ENCODE assay signal across 1 cellular context in the genomic region with DNA sequence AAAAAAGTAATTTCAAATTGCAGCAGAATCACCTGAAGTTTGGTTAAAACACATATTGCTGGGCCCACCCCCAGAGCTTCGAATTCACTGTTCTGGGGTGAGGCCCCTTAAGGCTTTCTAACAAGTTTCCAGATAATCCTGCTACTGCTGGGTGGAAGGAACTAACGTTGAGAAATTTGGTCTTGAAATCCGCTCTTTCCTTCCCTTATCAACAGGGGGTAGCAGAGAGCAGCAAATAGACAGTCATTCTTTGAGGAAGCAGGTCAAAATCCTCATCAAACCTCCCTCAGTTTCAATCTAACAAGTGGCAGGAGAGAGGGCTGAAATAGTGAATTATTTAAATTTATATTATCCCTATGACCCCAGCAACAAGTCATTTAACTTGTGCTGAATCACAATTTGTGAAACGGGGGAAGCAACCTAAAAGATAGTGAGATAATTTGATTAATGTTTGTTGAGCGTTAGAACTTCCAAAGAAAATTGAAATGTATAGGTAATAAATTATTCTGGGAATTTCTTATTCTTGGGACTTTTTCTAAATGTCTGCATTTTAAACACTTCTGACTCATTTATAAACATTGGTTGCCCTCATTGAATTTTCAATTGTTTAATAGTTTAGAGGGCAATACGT.
TF ChIP-seq lines count a peak whose summit lies in the region.

No MANE protein-coding gene starts in this region.

TF ChIP-seq in H1, 55 proteins besides CTCF, POLR2A, EP300 and RAD21 (continued from another document):
- TF ChIP-seq, protein P1, sequence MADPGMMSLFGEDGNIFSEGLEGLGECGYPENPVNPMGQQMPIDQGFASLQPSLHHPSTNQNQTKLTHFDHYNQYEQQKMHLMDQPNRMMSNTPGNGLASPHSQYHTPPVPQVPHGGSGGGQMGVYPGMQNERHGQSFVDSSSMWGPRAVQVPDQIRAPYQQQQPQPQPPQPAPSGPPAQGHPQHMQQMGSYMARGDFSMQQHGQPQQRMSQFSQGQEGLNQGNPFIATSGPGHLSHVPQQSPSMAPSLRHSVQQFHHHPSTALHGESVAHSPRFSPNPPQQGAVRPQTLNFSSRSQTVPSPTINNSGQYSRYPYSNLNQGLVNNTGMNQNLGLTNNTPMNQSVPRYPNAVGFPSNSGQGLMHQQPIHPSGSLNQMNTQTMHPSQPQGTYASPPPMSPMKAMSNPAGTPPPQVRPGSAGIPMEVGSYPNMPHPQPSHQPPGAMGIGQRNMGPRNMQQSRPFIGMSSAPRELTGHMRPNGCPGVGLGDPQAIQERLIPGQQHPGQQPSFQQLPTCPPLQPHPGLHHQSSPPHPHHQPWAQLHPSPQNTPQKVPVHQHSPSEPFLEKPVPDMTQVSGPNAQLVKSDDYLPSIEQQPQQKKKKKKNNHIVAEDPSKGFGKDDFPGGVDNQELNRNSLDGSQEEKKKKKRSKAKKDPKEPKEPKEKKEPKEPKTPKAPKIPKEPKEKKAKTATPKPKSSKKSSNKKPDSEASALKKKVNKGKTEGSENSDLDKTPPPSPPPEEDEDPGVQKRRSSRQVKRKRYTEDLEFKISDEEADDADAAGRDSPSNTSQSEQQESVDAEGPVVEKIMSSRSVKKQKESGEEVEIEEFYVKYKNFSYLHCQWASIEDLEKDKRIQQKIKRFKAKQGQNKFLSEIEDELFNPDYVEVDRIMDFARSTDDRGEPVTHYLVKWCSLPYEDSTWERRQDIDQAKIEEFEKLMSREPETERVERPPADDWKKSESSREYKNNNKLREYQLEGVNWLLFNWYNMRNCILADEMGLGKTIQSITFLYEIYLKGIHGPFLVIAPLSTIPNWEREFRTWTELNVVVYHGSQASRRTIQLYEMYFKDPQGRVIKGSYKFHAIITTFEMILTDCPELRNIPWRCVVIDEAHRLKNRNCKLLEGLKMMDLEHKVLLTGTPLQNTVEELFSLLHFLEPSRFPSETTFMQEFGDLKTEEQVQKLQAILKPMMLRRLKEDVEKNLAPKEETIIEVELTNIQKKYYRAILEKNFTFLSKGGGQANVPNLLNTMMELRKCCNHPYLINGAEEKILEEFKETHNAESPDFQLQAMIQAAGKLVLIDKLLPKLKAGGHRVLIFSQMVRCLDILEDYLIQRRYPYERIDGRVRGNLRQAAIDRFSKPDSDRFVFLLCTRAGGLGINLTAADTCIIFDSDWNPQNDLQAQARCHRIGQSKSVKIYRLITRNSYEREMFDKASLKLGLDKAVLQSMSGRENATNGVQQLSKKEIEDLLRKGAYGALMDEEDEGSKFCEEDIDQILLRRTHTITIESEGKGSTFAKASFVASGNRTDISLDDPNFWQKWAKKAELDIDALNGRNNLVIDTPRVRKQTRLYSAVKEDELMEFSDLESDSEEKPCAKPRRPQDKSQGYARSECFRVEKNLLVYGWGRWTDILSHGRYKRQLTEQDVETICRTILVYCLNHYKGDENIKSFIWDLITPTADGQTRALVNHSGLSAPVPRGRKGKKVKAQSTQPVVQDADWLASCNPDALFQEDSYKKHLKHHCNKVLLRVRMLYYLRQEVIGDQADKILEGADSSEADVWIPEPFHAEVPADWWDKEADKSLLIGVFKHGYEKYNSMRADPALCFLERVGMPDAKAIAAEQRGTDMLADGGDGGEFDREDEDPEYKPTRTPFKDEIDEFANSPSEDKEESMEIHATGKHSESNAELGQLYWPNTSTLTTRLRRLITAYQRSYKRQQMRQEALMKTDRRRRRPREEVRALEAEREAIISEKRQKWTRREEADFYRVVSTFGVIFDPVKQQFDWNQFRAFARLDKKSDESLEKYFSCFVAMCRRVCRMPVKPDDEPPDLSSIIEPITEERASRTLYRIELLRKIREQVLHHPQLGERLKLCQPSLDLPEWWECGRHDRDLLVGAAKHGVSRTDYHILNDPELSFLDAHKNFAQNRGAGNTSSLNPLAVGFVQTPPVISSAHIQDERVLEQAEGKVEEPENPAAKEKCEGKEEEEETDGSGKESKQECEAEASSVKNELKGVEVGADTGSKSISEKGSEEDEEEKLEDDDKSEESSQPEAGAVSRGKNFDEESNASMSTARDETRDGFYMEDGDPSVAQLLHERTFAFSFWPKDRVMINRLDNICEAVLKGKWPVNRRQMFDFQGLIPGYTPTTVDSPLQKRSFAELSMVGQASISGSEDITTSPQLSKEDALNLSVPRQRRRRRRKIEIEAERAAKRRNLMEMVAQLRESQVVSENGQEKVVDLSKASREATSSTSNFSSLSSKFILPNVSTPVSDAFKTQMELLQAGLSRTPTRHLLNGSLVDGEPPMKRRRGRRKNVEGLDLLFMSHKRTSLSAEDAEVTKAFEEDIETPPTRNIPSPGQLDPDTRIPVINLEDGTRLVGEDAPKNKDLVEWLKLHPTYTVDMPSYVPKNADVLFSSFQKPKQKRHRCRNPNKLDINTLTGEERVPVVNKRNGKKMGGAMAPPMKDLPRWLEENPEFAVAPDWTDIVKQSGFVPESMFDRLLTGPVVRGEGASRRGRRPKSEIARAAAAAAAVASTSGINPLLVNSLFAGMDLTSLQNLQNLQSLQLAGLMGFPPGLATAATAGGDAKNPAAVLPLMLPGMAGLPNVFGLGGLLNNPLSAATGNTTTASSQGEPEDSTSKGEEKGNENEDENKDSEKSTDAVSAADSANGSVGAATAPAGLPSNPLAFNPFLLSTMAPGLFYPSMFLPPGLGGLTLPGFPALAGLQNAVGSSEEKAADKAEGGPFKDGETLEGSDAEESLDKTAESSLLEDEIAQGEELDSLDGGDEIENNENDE (IDR thresholded peaks at IDR 0.05; ENCODE audit: insufficient replicate concordance, low read length): no peak
- TF ChIP-seq BACH1 (IDR thresholded peaks at IDR 0.05; ENCODE audit: low read length): no peak
- no peak for TF ChIP-seq TEAD4 (IDR thresholded peaks at IDR 0.05; ENCODE audit: low read depth, low read length)
- TF ChIP-seq JUND (IDR thresholded peaks at IDR 0.05; ENCODE audit: low read length): peak; percentile 43; the same call in 1 of the 2 replicates
- TF ChIP-seq KDM5A (IDR thresholded peaks at IDR 0.05; ENCODE audit: low read length): no peak
- TF ChIP-seq GABPA (IDR thresholded peaks at IDR 0.05; ENCODE audit: borderline replicate concordance, insufficient read depth, low read length): no peak
